In the genomic region with DNA sequence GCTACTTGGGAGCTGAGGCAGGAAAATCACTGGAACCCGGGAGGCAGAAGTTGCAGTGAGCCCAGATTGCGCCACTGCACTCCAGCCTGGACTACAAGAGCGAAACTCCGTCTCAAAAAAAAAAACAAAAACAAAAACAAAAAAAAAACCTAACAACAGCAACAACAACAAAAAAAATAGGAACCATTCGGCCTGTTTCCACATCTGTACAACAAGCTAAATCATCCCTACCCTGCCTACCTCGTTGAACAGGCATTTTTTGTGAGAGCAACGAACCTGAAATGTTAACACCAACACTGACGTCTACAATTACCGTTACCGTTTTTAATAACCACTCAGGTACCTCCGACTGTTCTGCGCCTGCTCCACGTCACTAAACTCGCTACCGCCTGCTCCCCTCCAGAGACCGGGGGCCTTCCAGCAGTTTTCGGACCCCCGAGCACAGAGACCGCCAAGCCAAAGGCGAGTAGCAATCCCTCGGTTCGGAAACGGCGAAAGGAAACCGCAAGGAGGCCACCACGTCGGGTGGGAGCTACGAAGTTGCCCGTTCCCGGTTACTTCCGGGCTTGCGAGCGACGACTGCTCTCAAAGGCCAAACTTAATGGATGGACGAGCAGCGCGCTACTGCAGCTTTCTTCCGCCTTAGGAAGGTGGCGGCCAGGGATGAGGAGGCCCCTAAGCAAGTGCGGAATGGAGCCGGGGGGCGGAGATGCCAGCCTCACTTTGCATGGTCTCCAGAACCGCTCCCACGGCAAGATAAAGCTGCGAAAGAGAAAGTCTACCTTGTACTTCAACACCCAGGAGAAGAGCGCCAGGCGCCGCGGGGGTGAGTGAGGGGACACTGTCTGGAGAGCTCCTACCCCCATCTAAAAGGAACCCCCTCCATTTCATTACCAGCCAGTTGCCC, we compare ENCODE assay signal across 8 cellular contexts. TPM values are rescaled to one million over a fixed set of nuclear protein-coding genes. Genes with fewer than 3 reads are reported as not detected.
A peak's percentile ranks its signal among the peaks of the same experiment; 100 is the strongest.
DNase-seq lines count a peak whose midpoint lies in the region; ATAC-seq and TF ChIP-seq lines count a peak whose summit lies in the region.

Gene PIGB, plus strand, starts transcription at position 635 of the 907 bp plus-strand sequence. Its CDS starts 29 bp downstream, at position 664.
Gene PIGBOS1, minus strand, starts transcription at position 536 of the 907 bp plus-strand sequence. CDS start 1,331 bp downstream, outside the sequence.

- H3K9me3 Mint-ChIP-seq in Caco-2 (ENCODE audit: unreplicated experiment) = no peaks in the 10 kb centered on the region
- no peaks in the 10 kb centered on the region for H3K9me3 Mint-ChIP-seq in activated CD8-positive, alpha-beta memory T cell treated with anti-CD3 and anti-CD28 coated beads, Interleukin-2, amount 10 ng/mL, durations not matched to agents 7 days and 5 days (ENCODE audit: low read depth)
- H3K9me3 Mint-ChIP-seq in endodermal cell = no peaks in the 10 kb centered on the region
- H3K9me3 Mint-ChIP-seq in mesothelial cell of epicardium = no peaks in the 10 kb centered on the region

- intact Hi-C loops in Caco-2 (cut with micrococcal nuclease; ENCODE audit: unreplicated experiment) = loop anchor here (1.0 to 2.0 kb wide), 2 partner anchors 89 to 116 kb away; partner anchors contain the start of genes CCPG1 and PIERCE2

- H3K4me1 ChIP-seq in Caco-2 (no peaks in the 10 kb centered on the region), endodermal cell (ENCODE audit: control insufficient read depth, insufficient read depth, low read length) (no peaks in the 10 kb centered on the region)

- TF ChIP-seq CTCF in Caco-2 (IDR thresholded peaks at IDR 0.05; ENCODE audit: insufficient read depth in 1 of 2, low read depth in 1 of 2, low read length in 1 of 2, severe bottlenecking in 1 of 2, unreplicated experiment in 1 of 2) = peak in 1 of 2 experiments; percentile 16
- peak; percentile 46 for TF ChIP-seq CTCF in endodermal cell (conservative IDR thresholded peaks at IDR 0.05)
- TF ChIP-seq CTCF in mesothelial cell of epicardium (IDR thresholded peaks at IDR 0.05; ENCODE audit: unreplicated experiment) = no peak

- H3K4me1 Mint-ChIP-seq in Caco-2 (ENCODE audit: low read depth, unreplicated experiment) (peaks cover 6% of the 10 kb centered on the region), endodermal cell (peaks cover 14% of the 10 kb centered on the region), mesothelial cell of epicardium (peaks cover 21% of the 10 kb centered on the region)
- H3K4me1 Mint-ChIP-seq in activated CD8-positive, alpha-beta memory T cell treated with anti-CD3 and anti-CD28 coated beads, Interleukin-2, amount 10 ng/mL, durations not matched to agents 7 days and 5 days = peaks cover 51% of the 10 kb centered on the region

- H3K9me3 ChIP-seq in Caco-2 (no peaks in the 10 kb centered on the region), endodermal cell (ENCODE audit: control insufficient read depth, low read length) (no peaks in the 10 kb centered on the region)

- DNase-seq in Caco-2 = peak; percentile 86 to 89
- peak; percentile 88 for DNase-seq in HT1080 (ENCODE audit: low read depth)
- peak; percentile 87 for DNase-seq in NOMO-1 treated with dmso at 0.1 percent for 144 hours (lab: John Stamatoyannopoulos, UW; ENCODE audit: unreplicated experiment)
- DNase-seq in activated CD8-positive, alpha-beta memory T cell treated with anti-CD3 and anti-CD28 coated beads, Interleukin-2, amount 10 ng/mL, durations not matched to agents 7 days and 5 days = peak; percentile 90
- DNase-seq in endodermal cell = peak; percentile 93
- peak; percentile 51 to 72 for DNase-seq in mesothelial cell of epicardium (ENCODE audit: low spot score in 2 of 2, unreplicated experiment in 2 of 2)
- peak; percentile 55 to 56 for DNase-seq in stimulated activated CD8-positive, alpha-beta memory T cell treated with anti-CD3 and anti-CD28 coated beads, Interleukin-15, amount 100 ng/mL, for 4 hours (ENCODE audit: low read depth in 2 of 2)

- H3K4me3 Mint-ChIP-seq in Caco-2 (ENCODE audit: unreplicated experiment) (peak within 1 kb of the TSS; percentile 75), endodermal cell (peak within 1 kb of the TSS; percentile 98), mesothelial cell of epicardium (peak within 1 kb of the TSS; percentile 96)
- H3K4me3 Mint-ChIP-seq in activated CD8-positive, alpha-beta memory T cell treated with anti-CD3 and anti-CD28 coated beads, Interleukin-2, amount 10 ng/mL, durations not matched to agents 7 days and 5 days = peak within 1 kb of the TSS; percentile 94

- no peaks in the 10 kb centered on the region for H3K27me3 ChIP-seq in Caco-2 (replicated peaks; ENCODE audit: control insufficient read depth, insufficient read depth, low read length)
- no peaks in the 10 kb centered on the region for H3K27me3 ChIP-seq in endodermal cell (ENCODE audit: control insufficient read depth, insufficient read depth, low read length, poor library complexity, severe bottlenecking)

- no peaks in the 10 kb centered on the region for H3K27me3 Mint-ChIP-seq in Caco-2 (ENCODE audit: insufficient read depth, unreplicated experiment)
- no peaks in the 10 kb centered on the region for H3K27me3 Mint-ChIP-seq in activated CD8-positive, alpha-beta memory T cell treated with anti-CD3 and anti-CD28 coated beads, Interleukin-2, amount 10 ng/mL, durations not matched to agents 7 days and 5 days
- no peaks in the 10 kb centered on the region for H3K27me3 Mint-ChIP-seq in endodermal cell (ENCODE audit: insufficient read depth)
- H3K27me3 Mint-ChIP-seq in mesothelial cell of epicardium (ENCODE audit: low read depth) = no peaks in the 10 kb centered on the region

- H3K4me3 ChIP-seq in Caco-2 (ENCODE audit: low read depth, low read length) (peak within 1 kb of the TSS; percentile 64), endodermal cell (ENCODE audit: low read length) (peak within 1 kb of the TSS; percentile 96)

- peak; percentile 84 for ATAC-seq in GM21367 (IDR thresholded peaks at IDR 0.05; ENCODE audit: unreplicated experiment)
- ATAC-seq in activated CD8-positive, alpha-beta memory T cell treated with anti-CD3 and anti-CD28 coated beads, Interleukin-2, amount 10 ng/mL, durations not matched to agents 7 days and 5 days = peak; percentile 94

- CTCF ChIA-PET in Caco-2 (lab: Charles Lee) = interaction anchor here (0.9 to 2.0 kb wide), 3 partner anchors 40 to 121 kb away, joined by 3 to 10 read pairs (median 6); no protein-coding TSS in a partner anchor
- CTCF ChIA-PET in activated CD8-positive, alpha-beta memory T cell treated with anti-CD3 and anti-CD28 coated beads, Interleukin-2, amount 10 ng/mL, durations not matched to agents 7 days and 5 days (lab: Charles Lee) = interaction anchor here (0.7 to 2.7 kb wide), 11 partner anchors 24 to 120 kb away, joined by 3 to 22 read pairs (median 4); partner anchors contain the start of genes CCPG1 and PIERCE2

- H3K36me3 Mint-ChIP-seq in Caco-2 (ENCODE audit: insufficient read depth, unreplicated experiment) = peaks cover 6% of the 10 kb centered on the region
- H3K36me3 Mint-ChIP-seq in activated CD8-positive, alpha-beta memory T cell treated with anti-CD3 and anti-CD28 coated beads, Interleukin-2, amount 10 ng/mL, durations not matched to agents 7 days and 5 days = peaks cover 38% of the 10 kb centered on the region
- H3K36me3 Mint-ChIP-seq in endodermal cell (ENCODE audit: low read depth) = peaks cover 13% of the 10 kb centered on the region
- H3K36me3 Mint-ChIP-seq in mesothelial cell of epicardium = peaks cover 3% of the 10 kb centered on the region

- no peaks in the 10 kb centered on the region for H3K36me3 ChIP-seq in Caco-2 (ENCODE audit: control insufficient read depth, insufficient read depth, low read length)
- H3K36me3 ChIP-seq in endodermal cell (ENCODE audit: control insufficient read depth, insufficient read depth, low read length) = no peaks in the 10 kb centered on the region

- H3K27ac ChIP-seq in endodermal cell (ENCODE audit: low read depth, low read length) = peak within 1 kb of the TSS; percentile 81

- H3K9ac ChIP-seq in endodermal cell (ENCODE audit: extremely low read depth, low read length, poor library complexity, severe bottlenecking) = peak within 1 kb of the TSS; percentile 91

- TSS peak; percentile 39 for BruUV-seq in Caco-2 (replicated peaks; lab: Mats Ljungman, UMichigan)

- 6 to 7% methylated on average over 25 to 49 of the region's 49 CpGs for WGBS in endodermal cell (ENCODE audit: insufficient coverage in 1 of 2, insufficient read length in 1 of 2), 2 experiments

- peak within 1 kb of the TSS; percentile 94 for H3K27ac Mint-ChIP-seq in Caco-2 (ENCODE audit: unreplicated experiment)
- H3K27ac Mint-ChIP-seq in activated CD8-positive, alpha-beta memory T cell treated with anti-CD3 and anti-CD28 coated beads, Interleukin-2, amount 10 ng/mL, durations not matched to agents 7 days and 5 days = peak within 1 kb of the TSS; percentile 99
- H3K27ac Mint-ChIP-seq in endodermal cell = peak within 1 kb of the TSS; percentile 99
- peak within 1 kb of the TSS; percentile 98 for H3K27ac Mint-ChIP-seq in mesothelial cell of epicardium

- POLR2A ChIA-PET in Caco-2 (lab: Charles Lee) = interaction anchor here (0.7 to 1.3 kb wide), 5 partner anchors 40 to 516 kb away, joined by 3 to 8 read pairs (median 3); partner anchors contain the start of genes CCPG1 and PIERCE2

RNA-seq across cellular contexts. Expression of gene PIGB, which starts in this region (rescaled TPM):
- total RNA-seq in Caco-2 (2022) = 14.1 and 15.5 TPM in 2 replicates
- total RNA-seq in HT1080 (2014; rRNA removed; shearing (Covaris generic)) = 8.9 and 11.5 TPM in 2 replicates
- 13.1 and 14.1 TPM in 2 replicates for polyA plus RNA-seq in HT1080 (2015; cell fraction: cytosol; rRNA removed)
- polyA plus RNA-seq in HT1080 (2015; cell fraction: nucleus; rRNA removed) = 20.5 and 23.9 TPM in 2 replicates
- 10 to 100 TPM; 29.8 to 31.2 TPM for total RNA-seq in activated CD8-positive, alpha-beta memory T cell treated with anti-CD3 and anti-CD28 coated beads, Interleukin-2, amount 10 ng/mL, durations not matched to agents 7 days and 5 days
- total RNA-seq in endodermal cell = 1 to 10 TPM; 9.3 to 9.4 TPM
- polyA plus RNA-seq in endodermal cell (2013, experiment 1 of 2) = 8.2 TPM
- 8.7 TPM for polyA plus RNA-seq in endodermal cell (2013, experiment 2 of 2)
- total RNA-seq in mesothelial cell of epicardium = 14.4 to 19.3 TPM (median 15.4 TPM) in 3 replicates

RNA-seq across cellular contexts. Expression of gene PIGBOS1, which starts in this region (rescaled TPM):
- 10.9 and 11.7 TPM in 2 replicates for total RNA-seq in Caco-2 (2022)
- total RNA-seq in HT1080 (2014; rRNA removed; shearing (Covaris generic)) = 13.0 and 15.4 TPM in 2 replicates
- polyA plus RNA-seq in HT1080 (2015; cell fraction: cytosol; rRNA removed) = 26.0 and 30.3 TPM in 2 replicates
- polyA plus RNA-seq in HT1080 (2015; cell fraction: nucleus; rRNA removed) = 13.1 and 15.1 TPM in 2 replicates
- total RNA-seq in activated CD8-positive, alpha-beta memory T cell treated with anti-CD3 and anti-CD28 coated beads, Interleukin-2, amount 10 ng/mL, durations not matched to agents 7 days and 5 days = 10 to 100 TPM; 13.2 to 14.3 TPM
- total RNA-seq in endodermal cell = 10 to 100 TPM; 12.1 to 14.3 TPM
- polyA plus RNA-seq in endodermal cell (2013, experiment 1 of 2) = 16.7 TPM
- polyA plus RNA-seq in endodermal cell (2013, experiment 2 of 2) = 20.8 TPM
- total RNA-seq in mesothelial cell of epicardium = 11.8 to 19.7 TPM (median 15.5 TPM) in 3 replicates

Comparison
In these comparisons a context has a peak if more than half of its experiments do, and no peak if none do; other contexts are left out.
1. Peak in every context shown above with its lines: DNase-seq, ATAC-seq, H3K4me3 ChIP-seq and H3K27ac ChIP-seq.